Comparison of ENCODE assay signal across 8 cellular contexts in the genomic region with DNA sequence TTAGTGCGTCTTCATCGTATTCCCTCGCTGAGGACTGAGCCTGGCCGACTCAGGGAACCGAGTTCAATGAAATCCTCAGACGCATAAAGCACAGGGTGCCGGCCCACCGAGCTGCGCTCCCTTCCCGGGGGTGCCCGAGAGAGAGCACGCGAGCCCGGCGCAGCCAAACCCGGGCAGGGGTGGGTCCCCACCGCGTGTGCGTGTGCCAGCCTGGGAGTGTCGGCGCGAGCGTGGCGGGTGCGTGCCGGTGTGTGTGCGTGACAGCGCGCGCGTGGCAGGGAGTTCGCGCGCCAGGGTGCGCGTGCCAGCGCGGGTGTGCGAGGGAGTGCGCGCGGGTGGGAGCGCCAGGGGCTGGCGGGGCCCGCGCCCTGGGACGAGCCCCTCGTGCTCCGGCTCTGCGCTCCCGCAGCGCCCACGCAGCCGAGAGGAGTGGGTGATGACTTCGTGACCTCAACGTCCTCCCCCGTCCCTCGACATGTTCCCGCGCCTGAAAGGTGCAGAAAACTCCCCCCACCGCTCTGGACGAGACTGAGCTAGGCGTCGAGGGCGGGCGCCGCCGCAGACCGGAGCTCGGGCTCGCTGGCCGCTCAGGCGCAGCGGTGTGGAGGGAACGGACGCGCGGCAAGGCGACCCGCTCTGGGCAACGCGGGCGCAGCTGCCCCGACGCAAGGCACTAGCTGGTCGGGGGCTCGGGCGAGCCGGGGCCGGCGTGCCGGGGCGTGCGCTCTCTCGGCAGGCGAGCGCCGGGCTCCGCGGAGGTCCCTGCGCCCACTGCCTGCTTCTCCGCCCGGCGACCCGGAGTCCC.
DNase-seq lines count a peak whose midpoint lies in the region; ATAC-seq and TF ChIP-seq lines count a peak whose summit lies in the region.

No MANE protein-coding gene starts in this region.

- no peaks in the 10 kb centered on the region for H3K9me3 Mint-ChIP-seq in chondrocyte (ENCODE audit: low read depth)

- H3K4me1 Mint-ChIP-seq in chondrocyte (ENCODE audit: low read depth), result peaks cover 18% of the 10 kb centered on the region

- no peak overlapping the region for H3K27ac ChIP-seq in RWPE2 (ENCODE audit: poor library complexity, severe bottlenecking)

- peaks cover 4% of the 10 kb centered on the region for H3K27me3 ChIP-seq in RWPE2 (ENCODE audit: insufficient read depth, poor library complexity, severe bottlenecking)

- no peaks in the 10 kb centered on the region for H3K27me3 Mint-ChIP-seq in chondrocyte (ENCODE audit: low read depth)

- H3K9me3 ChIP-seq in RWPE2 (ENCODE audit: severe bottlenecking), result no peaks in the 10 kb centered on the region

- H3K36me3 Mint-ChIP-seq in chondrocyte (ENCODE audit: low read depth), result no peaks in the 10 kb centered on the region

- DNase-seq in activated effector memory CD4-positive, alpha-beta T cell treated with anti-CD3 and anti-CD28 coated beads, Interleukin-2, amount 50 U/mL, for 16 hours, result peak; percentile 66
- DNase-seq in activated effector memory CD4-positive, alpha-beta T cell treated with Interleukin-2 at 50 U/mL for 16 hours, result no peak
- DNase-seq in RWPE2 (ENCODE audit: low spot score) (peak; percentile 50), chondrocyte (ENCODE audit: low spot score) (no peak), left kidney (ENCODE audit: low read depth, low spot score) (peak; percentile 86)
- DNase-seq in stimulated activated CD4-positive, alpha-beta T cell treated with anti-CD3 and anti-CD28 coated beads, Interleukin-4, amount 100 ng/mL, for 1 hour, result peak; percentile 25
- DNase-seq in central memory CD4-positive, alpha-beta T cell, result no peak

- no peaks in the 10 kb centered on the region for H3K36me3 ChIP-seq in RWPE2 (ENCODE audit: low read depth)

- ATAC-seq in HG02973 (IDR thresholded peaks at IDR 0.05; ENCODE audit: unreplicated experiment) (peak; percentile 68), RWPE2 (ENCODE audit: low read depth) (peak; percentile 91)

- peak overlapping the region; percentile 67 for H3K4me3 Mint-ChIP-seq in chondrocyte (ENCODE audit: unreplicated experiment)

- H3K4me3 ChIP-seq in RWPE2 (ENCODE audit: severe bottlenecking), result peak overlapping the region; percentile 34

- no peak for TF ChIP-seq CTCF in RWPE2 (IDR thresholded peaks at IDR 0.05; ENCODE audit: poor library complexity, severe bottlenecking)
- TF ChIP-seq CTCF in chondrocyte (IDR thresholded peaks at IDR 0.05), result no peak

- no peak overlapping the region for H3K27ac Mint-ChIP-seq in chondrocyte (ENCODE audit: unreplicated experiment)

- H3K4me1 ChIP-seq in RWPE2 (ENCODE audit: insufficient read depth, poor library complexity, severe bottlenecking), result no peaks in the 10 kb centered on the region

Comparison
In these comparisons a context has a peak if more than half of its experiments do, and no peak if none do; other contexts are left out.
1. DNase-seq: peak in activated effector memory CD4-positive, alpha-beta T cell treated with anti-CD3 and anti-CD28 coated beads, Interleukin-2, amount 50 U/mL, for 16 hours (single experiment), RWPE2 (single experiment), left kidney (single experiment) and stimulated activated CD4-positive, alpha-beta T cell treated with anti-CD3 and anti-CD28 coated beads, Interleukin-4, amount 100 ng/mL, for 1 hour (single experiment); none in activated effector memory CD4-positive, alpha-beta T cell treated with Interleukin-2 at 50 U/mL for 16 hours (single experiment), chondrocyte (single experiment) and central memory CD4-positive, alpha-beta T cell (single experiment).